Comparison of ENCODE assay signal across 10 cellular contexts in genomic region chr13:114068723-114069322, GRCh38.
DNase-seq lines count a peak whose midpoint lies in the region; ATAC-seq and TF ChIP-seq lines count a peak whose summit lies in the region.
"Had no signal": no experiment of that assay in that cellular context is flagged by ENCODE, and none has a peak within 500 bp of the region (broad histone marks: within the 10 kb centered on the region; RNA-seq: fewer than 3 reads in every experiment).

No MANE protein-coding gene starts in this region.

- CTCF ChIA-PET in Calu3 (lab: Charles Lee): no interaction called here

- TF ChIP-seq CTCF in Calu3 (IDR thresholded peaks at IDR 0.05; ENCODE audit: unreplicated experiment): no peak

- H3K4me1 ChIP-seq in duodenal mucosa (ENCODE audit: control insufficient read depth in 1 of 2, insufficient read depth in 2 of 2, low read length in 2 of 2): peaks cover 45 to 50% of the 10 kb centered on the region in 2 donors

- POLR2A ChIA-PET in naive thymus-derived CD8-positive, alpha-beta T cell (lab: Charles Lee): interaction anchor here (0.9 to 2.7 kb wide), 3 partner anchors 41 to 151 kb away, joined by 4 to 16 read pairs (median 5); no protein-coding TSS in a partner anchor

- intact Hi-C loops in Calu3 (cut with micrococcal nuclease; ENCODE audit: unreplicated experiment): no loop called here

- peak overlapping the region in 1 of 2 donors; percentile 31 for H3K9ac ChIP-seq in duodenal mucosa (ENCODE audit: low read depth in 1 of 2, low read length in 2 of 2)

- no peaks in the 10 kb centered on the region for H3K27me3 ChIP-seq in duodenal mucosa (ENCODE audit: control insufficient read depth in 1 of 2, insufficient read depth in 2 of 2, low read length in 2 of 2)
- H3K27me3 ChIP-seq: foreskin keratinocyte had no signal

- peak overlapping the region; percentile 58 to 98 (median 96) for H3K27ac Mint-ChIP-seq in naive thymus-derived CD8-positive, alpha-beta T cell
- H3K27ac Mint-ChIP-seq in Calu3 (ENCODE audit: unreplicated experiment): no peak overlapping the region

- peaks cover 37 to 75% (median 69%) of the 10 kb centered on the region in 4 donors for H3K4me1 Mint-ChIP-seq in naive thymus-derived CD8-positive, alpha-beta T cell
- no peaks in the 10 kb centered on the region for H3K4me1 Mint-ChIP-seq in Calu3 (ENCODE audit: low read depth, unreplicated experiment)

- H3K4me3 Mint-ChIP-seq in naive thymus-derived CD8-positive, alpha-beta T cell: peak overlapping the region in 9 of 10 donors; percentile 68 to 86 (median 79)
- H3K4me3 Mint-ChIP-seq in Calu3 (ENCODE audit: low read depth, unreplicated experiment): no peak overlapping the region

- no peak for ATAC-seq in naive thymus-derived CD8-positive, alpha-beta T cell
- ATAC-seq: foreskin keratinocyte had no signal

- H3K4me3 ChIP-seq in duodenal mucosa (ENCODE audit: low read depth in 1 of 2, low read length in 2 of 2): no peak overlapping the region

- H3K36me3 ChIP-seq in duodenal mucosa (ENCODE audit: control insufficient read depth in 1 of 2, insufficient read depth in 2 of 2, low read length in 2 of 2): no peaks in the 10 kb centered on the region

- H3K9me3 Mint-ChIP-seq in naive thymus-derived CD8-positive, alpha-beta T cell: peaks cover 0 to 4% (median 0%) of the 10 kb centered on the region in 9 donors
- peaks cover 3% of the 10 kb centered on the region for H3K9me3 Mint-ChIP-seq in Calu3 (ENCODE audit: low read depth, unreplicated experiment)

- H3K27ac ChIP-seq in duodenal mucosa (ENCODE audit: low read depth, low read length): peak overlapping the region; percentile 41
- H3K27ac ChIP-seq: foreskin keratinocyte had no signal

- H3K9me3 ChIP-seq in duodenal mucosa (ENCODE audit: control insufficient read depth in 1 of 2, low read length in 2 of 2): no peaks in the 10 kb centered on the region

- no TSS peak for BruUV-seq in Calu3 (replicated peaks; lab: Mats Ljungman, UMichigan)

- peaks cover 11 to 56% (median 18%) of the 10 kb centered on the region in 3 donors for H3K36me3 Mint-ChIP-seq in naive thymus-derived CD8-positive, alpha-beta T cell
- H3K36me3 Mint-ChIP-seq in Calu3 (ENCODE audit: insufficient read depth, unreplicated experiment): no peaks in the 10 kb centered on the region

- DNase-seq in Ammon's horn (ENCODE audit: low spot score) (peak; percentile 65), LHCN-M2 (ENCODE audit: low read depth) (peak; percentile 67), GM19238 (ENCODE audit: insufficient read length, low spot score) (no peak), Calu3 (no peak), HuH-7.5 (ENCODE audit: low spot score) (no peak)
- no peak for DNase-seq in naive thymus-derived CD8-positive, alpha-beta T cell
- no peak for DNase-seq in activated CD4-positive, alpha-beta T cell treated with anti-CD3 and anti-CD28 coated beads, Interleukin-2, amount 50 U/mL, for 4 hours
- DNase-seq: foreskin keratinocyte, NCI-H526 treated with DMSO at 0.1 percent for 48 hours had no signal

- no peaks in the 10 kb centered on the region for H3K27me3 Mint-ChIP-seq in naive thymus-derived CD8-positive, alpha-beta T cell
- H3K27me3 Mint-ChIP-seq in Calu3 (ENCODE audit: unreplicated experiment): no peaks in the 10 kb centered on the region

Comparison
In these comparisons a context has a peak if more than half of its experiments do, and no peak if none do; other contexts are left out.
1. DNase-seq: peak in Ammon's horn (single experiment) and LHCN-M2 (single experiment); none in naive thymus-derived CD8-positive, alpha-beta T cell (0 of 10), GM19238 (single experiment), Calu3 (single experiment), HuH-7.5 (single experiment) and activated CD4-positive, alpha-beta T cell treated with anti-CD3 and anti-CD28 coated beads, Interleukin-2, amount 50 U/mL, for 4 hours (0 of 2).